In genomic region chr3:130939753-130940152, GRCh38 we compare ENCODE assay signal across 32 cellular contexts. TPM values are rescaled to one million over a fixed set of nuclear protein-coding genes. Genes with fewer than 3 reads are reported as not detected.
DNase-seq lines count a peak whose midpoint lies in the region; ATAC-seq, FAIRE-seq and TF ChIP-seq lines count a peak whose summit lies in the region.
"Had no signal": no experiment of that assay in that cellular context is flagged by ENCODE, and none has a peak within 500 bp of the region (broad histone marks: within the 10 kb centered on the region; RNA-seq: fewer than 3 reads in every experiment).

No MANE protein-coding gene starts in this region.

- TF ChIP-seq RAD21 in HepG2 (CRISPR knock-in tag; IDR thresholded peaks at IDR 0.05): no peak

- H3K4me2 ChIP-seq in HepG2 (ENCODE audit: low read depth, low read length): no peak overlapping the region
- no peak overlapping the region for H3K4me2 ChIP-seq in astrocyte (ENCODE audit: low read length)
- H3K4me2 ChIP-seq: A549 had no signal

- H3K9ac ChIP-seq in HepG2 (ENCODE audit: insufficient read depth, low read depth, low read length): no peak overlapping the region
- no peak overlapping the region for H3K9ac ChIP-seq in astrocyte (ENCODE audit: low read length)

- intact Hi-C loops in HepG2 (cut with micrococcal nuclease; ENCODE audit: unreplicated experiment) (no loop called here), right lobe of liver (cut with DNase I) (no loop called here), ovary (cut with DNase I) (no loop called here), testis (cut with DNase I; ENCODE audit: low total_unique reads) (no loop called here)

- peaks cover 11% of the 10 kb centered on the region for H3K36me3 Mint-ChIP-seq in astrocyte (ENCODE audit: low read depth, unreplicated experiment)

- no TSS peak for BruUV-seq in HepG2 (replicated peaks; lab: Mats Ljungman, UMichigan)

- H2AFZ ChIP-seq in HepG2 (ENCODE audit: low read length) (no peak overlapping the region), astrocyte (ENCODE audit: low read depth, low read length) (no peak overlapping the region)

- no peak overlapping the region for H3K4me3 ChIP-seq in HepG2 (replicated peaks in 1 of 3; ENCODE audit: insufficient read depth in 1 of 3, low read depth in 2 of 3, low read length in 3 of 3)
- H3K4me3 ChIP-seq in right lobe of liver: no peak overlapping the region
- H3K4me3 ChIP-seq in astrocyte (ENCODE audit: insufficient read depth, low read depth, low read length): no peak overlapping the region
- H3K4me3 ChIP-seq in ovary: no peak overlapping the region
- no peak overlapping the region for H3K4me3 ChIP-seq in testis
- H3K4me3 ChIP-seq: A549, GM12878, thoracic aorta had no signal

- no peaks in the 10 kb centered on the region for H3K27me3 ChIP-seq in HepG2 (ENCODE audit: control insufficient read depth in 1 of 2, insufficient read depth in 2 of 2, low read length in 2 of 2)
- no peaks in the 10 kb centered on the region for H3K27me3 ChIP-seq in right lobe of liver
- H3K27me3 ChIP-seq in astrocyte (ENCODE audit: insufficient read depth, low read length): no peaks in the 10 kb centered on the region
- no peaks in the 10 kb centered on the region for H3K27me3 ChIP-seq in ovary
- no peaks in the 10 kb centered on the region for H3K27me3 ChIP-seq in testis

- no peaks in the 10 kb centered on the region for H3K9me3 Mint-ChIP-seq in astrocyte (ENCODE audit: unreplicated experiment)
- H3K9me3 Mint-ChIP-seq: CD8-positive, alpha-beta T cell; central memory CD8-positive, alpha-beta T cell; dendritic cell treated with granulocyte-macrophage colony-stimulating factor and Interleukin-4, amounts not matched to agents 40 ng/mL and 50 ng/mL, for 4 days; nephron progenitor cell; stimulated activated naive CD8-positive, alpha-beta T cell treated with anti-CD3 and anti-CD28 coated beads, Interleukin-15, Interleukin-2, amounts not matched to agents 100 ng/mL and 50 ng/mL, for 24 hours; T-cell had no signal

- ATAC-seq in HepG2: no peak
- ATAC-seq in right lobe of liver: no peak
- ATAC-seq: A549; activated CD8-positive, alpha-beta memory T cell treated with anti-CD3 and anti-CD28 coated beads, Interleukin-2, amount 10 ng/mL, durations not matched to agents 7 days and 5 days; CD8-positive, alpha-beta T cell; GM12878; left colon; T-cell had no signal

- in situ Hi-C loops in HepG2 (cut with HindIII; ENCODE audit: extremely low pct_ligation_motif_present, low pct_unique_long_range_greater_than_20kb): no loop called here

- TF ChIP-seq EP300 in HepG2 (IDR thresholded peaks at IDR 0.05; ENCODE audit: low read depth in 2 of 2, low read length in 2 of 2) (no peak), HepG2 (CRISPR knock-in tag; IDR thresholded peaks at IDR 0.05; ENCODE audit: borderline replicate concordance) (no peak), ovary (IDR thresholded peaks at IDR 0.05) (no peak)

- H3K36me3 ChIP-seq in HepG2 (replicated peaks in 1 of 2; ENCODE audit: control insufficient read depth in 1 of 2, insufficient read depth in 2 of 2, low read length in 2 of 2) (peaks cover 3 to 21% of the 10 kb centered on the region in 2 experiments; a peak in 4 of 5 replicates), right lobe of liver (peaks cover 0 to 15% (median 2%) of the 10 kb centered on the region in 4 donors), astrocyte (ENCODE audit: insufficient read depth, low read length) (peaks cover 29% of the 10 kb centered on the region), ovary (no peaks in the 10 kb centered on the region), testis (ENCODE audit: low read depth, missing control alignments) (no peaks in the 10 kb centered on the region)

- POLR2A ChIA-PET in HepG2 (lab: Yijun Ruan, JAX): no interaction called here

- no peak for TF ChIP-seq POLR2A in HepG2 (IDR thresholded peaks at IDR 0.05; ENCODE audit: insufficient read depth in 1 of 2, low read depth in 2 of 2, low read length in 2 of 2)
- no peak for TF ChIP-seq POLR2A in right lobe of liver (IDR thresholded peaks at IDR 0.05)
- no peak for TF ChIP-seq POLR2A in ovary (IDR thresholded peaks at IDR 0.05)
- no peak for TF ChIP-seq POLR2A in testis (IDR thresholded peaks at IDR 0.05)

- H3K4me1 ChIP-seq in HepG2 (ENCODE audit: insufficient read depth, low read length): no peaks in the 10 kb centered on the region
- H3K4me1 ChIP-seq in right lobe of liver: no peaks in the 10 kb centered on the region
- peaks cover 8% of the 10 kb centered on the region for H3K4me1 ChIP-seq in astrocyte (ENCODE audit: insufficient read depth, low read length)
- no peaks in the 10 kb centered on the region for H3K4me1 ChIP-seq in ovary (ENCODE audit: insufficient read depth)
- no peaks in the 10 kb centered on the region for H3K4me1 ChIP-seq in testis

- CTCF ChIA-PET in HepG2 (lab: Yijun Ruan, JAX; ENCODE audit: low intra/inter-chr PET ratio, low total read pairs): no interaction called here

- TF ChIP-seq CTCF in HepG2 (CRISPR knock-in tag; IDR thresholded peaks at IDR 0.05) (no peak), right lobe of liver (IDR thresholded peaks at IDR 0.05) (no peak), astrocyte (IDR thresholded peaks at IDR 0.05; ENCODE audit: insufficient read depth, low read depth, low read length) (no peak), ovary (IDR thresholded peaks at IDR 0.05) (no peak), testis (IDR thresholded peaks at IDR 0.05) (no peak)

- H3K4me3 Mint-ChIP-seq in astrocyte (ENCODE audit: unreplicated experiment): no peak overlapping the region
- H3K4me3 Mint-ChIP-seq: activated CD8-positive, alpha-beta memory T cell treated with anti-CD3 and anti-CD28 coated beads, Interleukin-2, amount 10 ng/mL, durations not matched to agents 7 days and 5 days; CD8-positive, alpha-beta T cell; central memory CD8-positive, alpha-beta T cell; dendritic cell treated with granulocyte-macrophage colony-stimulating factor and Interleukin-4, amounts not matched to agents 40 ng/mL and 50 ng/mL, for 4 days; nephron progenitor cell; stimulated activated naive CD8-positive, alpha-beta T cell treated with anti-CD3 and anti-CD28 coated beads, Interleukin-15, Interleukin-2, amounts not matched to agents 100 ng/mL and 50 ng/mL, for 24 hours; T-cell had no signal

- H3K27ac Mint-ChIP-seq in astrocyte (ENCODE audit: unreplicated experiment): no peak overlapping the region
- H3K27ac Mint-ChIP-seq: activated CD8-positive, alpha-beta memory T cell treated with anti-CD3 and anti-CD28 coated beads, Interleukin-2, amount 10 ng/mL, durations not matched to agents 7 days and 5 days; CD8-positive, alpha-beta T cell; dendritic cell treated with granulocyte-macrophage colony-stimulating factor and Interleukin-4, amounts not matched to agents 40 ng/mL and 50 ng/mL, for 4 days; nephron progenitor cell; stimulated activated naive CD8-positive, alpha-beta T cell treated with anti-CD3 and anti-CD28 coated beads, Interleukin-15, Interleukin-2, amounts not matched to agents 100 ng/mL and 50 ng/mL, for 24 hours; T-cell had no signal

- FAIRE-seq in HepG2 (lab: Jason Lieb, UNC) (no peak), astrocyte (lab: Jason Lieb, UNC) (peak; percentile 23)
- FAIRE-seq: A549, GM12878, urothelium cell line had no signal

- no peaks in the 10 kb centered on the region for H3K79me2 ChIP-seq in HepG2 (ENCODE audit: insufficient read depth, low read length)
- H3K79me2 ChIP-seq in astrocyte (ENCODE audit: insufficient read depth, low read length): peaks cover 3% of the 10 kb centered on the region

- DNase-seq in HepG2 (ENCODE audit: low spot score): no peak
- no peak for DNase-seq in right lobe of liver
- DNase-seq in astrocyte (ENCODE audit: low read depth): peak; percentile 45
- DNase-seq in iris pigment epithelial cell (ENCODE audit: low read depth): peak; percentile 85
- no peak for DNase-seq in ovary
- no peak for DNase-seq in testis
- no peak for DNase-seq in DMS79 treated with DMSO at 0.1 percent for 48 hours (lab: John Stamatoyannopoulos, UW)
- no peak for DNase-seq in UCSD-AML1 (lab: John Stamatoyannopoulos, UW; ENCODE audit: unreplicated experiment)
- DNase-seq: activated CD4-positive, CD25-positive, alpha-beta regulatory T cell; activated CD8-positive, alpha-beta memory T cell treated with anti-CD3 and anti-CD28 coated beads, Interleukin-2, amount 10 ng/mL, durations not matched to agents 7 days and 5 days; activated T-cell treated with anti-CD3 and anti-CD28 coated beads, Interleukin-2, amount 50 U/mL, for 48 hours; CD8-positive, alpha-beta T cell; erythroblast; HCEC 1CT; hypothalamus; left colon; NCI-H1092; NCI-H1694 treated with DMSO at 0.1 percent for 48 hours; NCI-H2171 treated with DMSO at 0.1 percent for 48 hours; NCI-H524; nephron progenitor cell; OCI-M1; stimulated activated CD8-positive, alpha-beta memory T cell treated with anti-CD3 and anti-CD28 coated beads, Interleukin-4, amount 100 ng/mL, for 48 hours; T-cell had no signal

- H4K20me1 ChIP-seq in HepG2 (ENCODE audit: insufficient read depth, low read length): no peaks in the 10 kb centered on the region
- H4K20me1 ChIP-seq in astrocyte (ENCODE audit: insufficient read depth, low read length): peaks cover 4% of the 10 kb centered on the region

- no peaks in the 10 kb centered on the region for H3K9me3 ChIP-seq in HepG2 (ENCODE audit: low read length)
- no peaks in the 10 kb centered on the region for H3K9me3 ChIP-seq in right lobe of liver
- H3K9me3 ChIP-seq in astrocyte (ENCODE audit: insufficient read depth, low read depth, low read length): no peaks in the 10 kb centered on the region
- no peaks in the 10 kb centered on the region for H3K9me3 ChIP-seq in ovary
- no peaks in the 10 kb centered on the region for H3K9me3 ChIP-seq in testis
- H3K9me3 ChIP-seq: A549, thoracic aorta had no signal

- H3K27ac ChIP-seq in HepG2 (ENCODE audit: extremely low read length, insufficient read depth, low read length) (no peak overlapping the region), right lobe of liver (no peak overlapping the region), astrocyte (ENCODE audit: low read depth, low read length) (no peak overlapping the region), ovary (no peak overlapping the region), testis (no peak overlapping the region)
- H3K27ac ChIP-seq: A549, RWPE1, thoracic aorta had no signal

- peaks cover 18% of the 10 kb centered on the region for H3K4me1 Mint-ChIP-seq in astrocyte (ENCODE audit: low read depth, unreplicated experiment)
- H3K4me1 Mint-ChIP-seq: central memory CD8-positive, alpha-beta T cell; T-cell had no signal

- H3K27me3 Mint-ChIP-seq in astrocyte (ENCODE audit: low read depth, unreplicated experiment): no peaks in the 10 kb centered on the region
- H3K27me3 Mint-ChIP-seq: activated CD8-positive, alpha-beta memory T cell treated with anti-CD3 and anti-CD28 coated beads, Interleukin-2, amount 10 ng/mL, durations not matched to agents 7 days and 5 days; central memory CD8-positive, alpha-beta T cell; dendritic cell treated with granulocyte-macrophage colony-stimulating factor and Interleukin-4, amounts not matched to agents 40 ng/mL and 50 ng/mL, for 4 days; stimulated activated naive CD8-positive, alpha-beta T cell treated with anti-CD3 and anti-CD28 coated beads, Interleukin-15, Interleukin-2, amounts not matched to agents 100 ng/mL and 50 ng/mL, for 24 hours; T-cell had no signal

RNA-seq across cellular contexts. Expression of gene ATP2C1, which starts 45.9 kb away (rescaled TPM):
- total RNA-seq in HepG2 (2016; rRNA removed; fragmentation: Illumina TruSeq; extraction: Trizol): 35.4 and 37.6 TPM in 2 replicates
- total RNA-seq in HepG2 (2016; cell fraction: cytosol; rRNA removed; fragmentation: Illumina TruSeq; extraction: Trizol; ENCODE audit: low read depth): 11.5 and 11.9 TPM in 2 replicates
- 34.9 and 36.4 TPM in 2 replicates for total RNA-seq in HepG2 (2016; cell fraction: insoluble cytoplasmic fraction; rRNA removed; fragmentation: Illumina TruSeq; extraction: Trizol)
- total RNA-seq in HepG2 (2016; cell fraction: membrane; rRNA removed; fragmentation: Illumina TruSeq; extraction: Trizol): 25.8 and 32.2 TPM in 2 replicates
- total RNA-seq in HepG2 (2016; cell fraction: nucleus; rRNA removed; fragmentation: Illumina TruSeq; extraction: Trizol): 56.8 and 65.6 TPM in 2 replicates
- polyA plus RNA-seq in HepG2 (2011; rRNA removed): 29.0 and 32.4 TPM in 2 replicates
- 16.1 and 27.6 TPM in 2 replicates for polyA plus RNA-seq in HepG2 (2011; cell fraction: cytosol; rRNA removed)
- 23.3 and 32.3 TPM in 2 replicates for polyA plus RNA-seq in HepG2 (2011; cell fraction: nucleus; rRNA removed)
- 30.6 and 32.0 TPM in 2 replicates for polyA plus RNA-seq in HepG2 (2012)
- 6.5 and 6.7 TPM in 2 replicates for polyA plus RNA-seq in HepG2 (2016; cell fraction: cytosol; fragmentation: Illumina TruSeq; extraction: Trizol; ENCODE audit: low read depth)
- 33.2 and 33.9 TPM in 2 replicates for polyA plus RNA-seq in HepG2 (2016; cell fraction: insoluble cytoplasmic fraction; fragmentation: Illumina TruSeq; extraction: Trizol; ENCODE audit: low read depth)
- 16.0 and 16.9 TPM in 2 replicates for polyA plus RNA-seq in HepG2 (2016; cell fraction: membrane; fragmentation: Illumina TruSeq; extraction: Trizol; ENCODE audit: low read depth)
- polyA plus RNA-seq in HepG2 (2016; cell fraction: nucleus; fragmentation: Illumina TruSeq; extraction: Trizol; ENCODE audit: insufficient read depth, low read depth): 56.2 and 67.8 TPM in 2 replicates
- polyA minus RNA-seq in HepG2 (2011; rRNA and poly(A)+ RNA removed; ENCODE audit: low replicate concordance): 30.6 and 40.4 TPM in 2 replicates
- polyA minus RNA-seq in HepG2 (2011; cell fraction: cytosol; rRNA and poly(A)+ RNA removed): 30.3 and 32.8 TPM in 2 replicates
- polyA minus RNA-seq in HepG2 (2011; cell fraction: nucleus; rRNA and poly(A)+ RNA removed): 73.3 and 81.3 TPM in 2 replicates
- total RNA-seq in right lobe of liver: 10 to 100 TPM; 19.2 to 44.0 (median 27.5) TPM
- total RNA-seq in astrocyte: 132 TPM in 2 replicates
- total RNA-seq in ovary: 10 to 100 TPM; 37.6 to 63.9 (median 53.0) TPM
- 10 to 100 TPM; 27.3 to 88.4 TPM for polyA plus RNA-seq in ovary
- total RNA-seq in testis: 100 to 1,000 TPM in 1 of 2 donors, 10 to 100 TPM in 1; 88.0 to 103 TPM
- 51.0 TPM for polyA plus RNA-seq in testis (ENCODE audit: insufficient read depth, low read depth, low replicate concordance)

Comparison
In these comparisons a context has a peak if more than half of its experiments do, and no peak if none do; other contexts are left out.
1. DNase-seq: peak in astrocyte (single experiment) and iris pigment epithelial cell (single experiment); none in HepG2 (single experiment), right lobe of liver (0 of 3), ovary (0 of 5), testis (single experiment), DMS79 treated with DMSO at 0.1 percent for 48 hours (single experiment) and UCSD-AML1 (single experiment).